15 cellular contexts compared by ENCODE assay signal in genomic region chr16:69833791-69834282, GRCh38.
A peak's percentile ranks its signal among the peaks of the same experiment; 100 is the strongest.
DNase-seq lines count a peak whose midpoint lies in the region; ATAC-seq and TF ChIP-seq lines count a peak whose summit lies in the region.
"Had no signal": no experiment of that assay in that cellular context is flagged by ENCODE, and none has a peak within 500 bp of the region (broad histone marks: within the 10 kb centered on the region; RNA-seq: fewer than 3 reads in every experiment).

No MANE protein-coding gene starts in this region.

- TF ChIP-seq CTCF in type B pancreatic cell (conservative IDR thresholded peaks at IDR 0.05): no peak

- H3K4me3 Mint-ChIP-seq in activated naive CD4-positive, alpha-beta T cell treated with anti-CD3 and anti-CD28 coated beads, Interleukin-2, amount 50 U/mL, for 24 hours: no peak overlapping the region
- no peak overlapping the region for H3K4me3 Mint-ChIP-seq in type B pancreatic cell
- H3K4me3 Mint-ChIP-seq: activated naive CD8-positive, alpha-beta T cell treated with anti-CD3 and anti-CD28 coated beads, Interleukin-2, amount 50 U/mL, for 24 hours had no signal

- H3K4me1 ChIP-seq in mesendoderm (ENCODE audit: control insufficient read depth, low read depth, low read length): peaks cover 6% of the 10 kb centered on the region
- H3K4me1 ChIP-seq: prostate gland had no signal

- no peak overlapping the region for H3K18ac ChIP-seq in mesendoderm (ENCODE audit: low read length)

- H3K9me3 Mint-ChIP-seq in activated naive CD4-positive, alpha-beta T cell treated with anti-CD3 and anti-CD28 coated beads, Interleukin-2, amount 50 U/mL, for 24 hours: no peaks in the 10 kb centered on the region
- H3K9me3 Mint-ChIP-seq in type B pancreatic cell: no peaks in the 10 kb centered on the region
- H3K9me3 Mint-ChIP-seq: activated naive CD8-positive, alpha-beta T cell treated with anti-CD3 and anti-CD28 coated beads, Interleukin-2, amount 50 U/mL, for 24 hours had no signal

- no CpG with 5 or more reads among the region's 5 CpGs for WGBS in mesendoderm (ENCODE audit: extremely low coverage, insufficient coverage, low lambda C conversion rate)

- no peak overlapping the region for H2AK5ac ChIP-seq in mesendoderm (ENCODE audit: low read length)

- H3K27ac Mint-ChIP-seq in activated naive CD4-positive, alpha-beta T cell treated with anti-CD3 and anti-CD28 coated beads, Interleukin-2, amount 50 U/mL, for 24 hours: peak overlapping the region; percentile 81
- H3K27ac Mint-ChIP-seq in type B pancreatic cell: peak overlapping the region; percentile 43
- H3K27ac Mint-ChIP-seq: activated naive CD8-positive, alpha-beta T cell treated with anti-CD3 and anti-CD28 coated beads, Interleukin-2, amount 50 U/mL, for 24 hours had no signal

- H4K5ac ChIP-seq in mesendoderm (ENCODE audit: low read length): no peak overlapping the region

- ATAC-seq in HG03139 (IDR thresholded peaks at IDR 0.05; ENCODE audit: unreplicated experiment): no peak
- no peak for ATAC-seq in GM21576 (IDR thresholded peaks at IDR 0.05; ENCODE audit: unreplicated experiment)
- no peak for ATAC-seq in GM19463 (IDR thresholded peaks at IDR 0.05; ENCODE audit: unreplicated experiment)

- H2BK15ac ChIP-seq in mesendoderm (replicated peaks; ENCODE audit: low read depth): no peak overlapping the region

- H3K36me3 ChIP-seq in mesendoderm (ENCODE audit: control insufficient read depth, insufficient read depth, low read length): no peaks in the 10 kb centered on the region
- H3K36me3 ChIP-seq: prostate gland had no signal

- no peak overlapping the region for H3K9ac ChIP-seq in mesendoderm (ENCODE audit: low read length)

- H3K56ac ChIP-seq in mesendoderm (ENCODE audit: low read length): peak overlapping the region; percentile 39

- H3K27me3 Mint-ChIP-seq in activated naive CD4-positive, alpha-beta T cell treated with anti-CD3 and anti-CD28 coated beads, Interleukin-2, amount 50 U/mL, for 24 hours: no peaks in the 10 kb centered on the region
- H3K27me3 Mint-ChIP-seq in type B pancreatic cell: no peaks in the 10 kb centered on the region
- H3K27me3 Mint-ChIP-seq: activated naive CD8-positive, alpha-beta T cell treated with anti-CD3 and anti-CD28 coated beads, Interleukin-2, amount 50 U/mL, for 24 hours had no signal

- H3K4ac ChIP-seq in mesendoderm (ENCODE audit: low read depth, low read length): no peak overlapping the region

- no peak overlapping the region for H2BK5ac ChIP-seq in mesendoderm (ENCODE audit: low read length)

- no peak for DNase-seq in activated naive CD4-positive, alpha-beta T cell treated with anti-CD3 and anti-CD28 coated beads, Interleukin-2, amount 50 U/mL, for 16 hours
- DNase-seq in cerebellum (ENCODE audit: low spot score) (peak; percentile 62), mesendoderm (no peak), type B pancreatic cell (ENCODE audit: extremely low spot score, unreplicated experiment) (no peak)
- DNase-seq: activated naive CD8-positive, alpha-beta T cell treated with anti-CD3 and anti-CD28 coated beads, Interleukin-2, amount 50 U/mL, for 24 hours; effector memory CD4-positive, alpha-beta T cell; GOT3; NCI-H1436; NCI-H510A treated with DMSO at 0.1 percent for 48 hours; testis had no signal

- H4K8ac ChIP-seq in mesendoderm (ENCODE audit: low read depth, low read length): no peak overlapping the region

- no peaks in the 10 kb centered on the region for H3K27me3 ChIP-seq in mesendoderm (ENCODE audit: insufficient read depth, low read length, poor library complexity)
- H3K27me3 ChIP-seq: testis had no signal

- no peaks in the 10 kb centered on the region for H3K79me2 ChIP-seq in mesendoderm (ENCODE audit: control insufficient read depth, insufficient read depth, low read length)

- no peaks in the 10 kb centered on the region for H3K79me1 ChIP-seq in mesendoderm (ENCODE audit: low read length)

- H2BK120ac ChIP-seq in mesendoderm (ENCODE audit: low read depth, low read length): no peak overlapping the region

- H3K23ac ChIP-seq in mesendoderm (ENCODE audit: low read length): peak overlapping the region; percentile 83

- H3K4me1 Mint-ChIP-seq in activated naive CD4-positive, alpha-beta T cell treated with anti-CD3 and anti-CD28 coated beads, Interleukin-2, amount 50 U/mL, for 24 hours: peaks cover 5% of the 10 kb centered on the region
- peaks cover 41% of the 10 kb centered on the region for H3K4me1 Mint-ChIP-seq in type B pancreatic cell (ENCODE audit: unreplicated experiment)

- H3K4me2 ChIP-seq in mesendoderm (ENCODE audit: low read length): no peak overlapping the region

- no peak overlapping the region for H3K27ac ChIP-seq in mesendoderm (ENCODE audit: low read depth, low read length)
- H3K27ac ChIP-seq: prostate gland had no signal

- peaks cover 3% of the 10 kb centered on the region for H3K36me3 Mint-ChIP-seq in activated naive CD4-positive, alpha-beta T cell treated with anti-CD3 and anti-CD28 coated beads, Interleukin-2, amount 50 U/mL, for 24 hours
- peaks cover 9% of the 10 kb centered on the region for H3K36me3 Mint-ChIP-seq in type B pancreatic cell

- no peak overlapping the region for H3K4me3 ChIP-seq in mesendoderm (ENCODE audit: low read length)
- H3K4me3 ChIP-seq: prostate gland, testis had no signal
